11 cellular contexts compared by ENCODE assay signal in genomic region chr20:642398-643174, GRCh38. TPM values are rescaled to one million over a fixed set of nuclear protein-coding genes. Genes with fewer than 3 reads are reported as not detected.
DNase-seq lines count a peak whose midpoint lies in the region; ATAC-seq and TF ChIP-seq lines count a peak whose summit lies in the region.
"Had no signal": no experiment of that assay in that cellular context is flagged by ENCODE, and none has a peak within 500 bp of the region (broad histone marks: within the 10 kb centered on the region; RNA-seq: fewer than 3 reads in every experiment).

No MANE protein-coding gene starts in this region.

- intact Hi-C loops in A673 (cut with micrococcal nuclease; ENCODE audit: unreplicated experiment) = loop anchor here (2.0 kb wide), 1 partner anchor 288 kb away; no protein-coding TSS in a partner anchor

- BruUV-seq in A673 (replicated peaks; lab: Mats Ljungman, UMichigan) = no TSS peak

- no peaks in the 10 kb centered on the region for H3K4me1 ChIP-seq in A673 (ENCODE audit: insufficient read depth, low read length, poor library complexity, severe bottlenecking)
- H3K4me1 ChIP-seq in fibroblast of lung (ENCODE audit: control insufficient read depth, extremely low read depth, insufficient read depth, low read length) = no peaks in the 10 kb centered on the region
- no peaks in the 10 kb centered on the region for H3K4me1 ChIP-seq in neural progenitor cell

- DNase-seq in A673 (ENCODE audit: low spot score) (peak; percentile 37), NCI-H1105 (lab: John Stamatoyannopoulos, UW) (peak; percentile 31), fibroblast of lung (ENCODE audit: low read depth in 2 of 2) (peak in 1 of 2 donors; percentile 12), neural progenitor cell (ENCODE audit: low spot score) (peak; percentile 67), AG08396 (ENCODE audit: low spot score) (no peak), HCEC 1CT (no peak)
- DNase-seq: effector CD4-positive, alpha-beta T cell; NCI-H1092 had no signal

- ATAC-seq in esophagus mucosa (no peak), HG03432 (IDR thresholded peaks at IDR 0.05; ENCODE audit: unreplicated experiment) (no peak)

- H3K27me3 Mint-ChIP-seq in neural progenitor cell (ENCODE audit: insufficient read depth, low read depth) = peaks cover 9% of the 10 kb centered on the region

- H2AFZ ChIP-seq in fibroblast of lung (ENCODE audit: low read length) (no peak overlapping the region), neural progenitor cell (replicated peaks) (no peak overlapping the region)

- H3K9ac ChIP-seq in fibroblast of lung (ENCODE audit: insufficient read depth, low read length) (no peak overlapping the region), neural progenitor cell (no peak overlapping the region)

- H3K36me3 Mint-ChIP-seq in neural progenitor cell = no peaks in the 10 kb centered on the region

- no peaks in the 10 kb centered on the region for H3K36me3 ChIP-seq in A673 (ENCODE audit: insufficient read depth, low read length, poor library complexity, severe bottlenecking)
- peaks cover 3% of the 10 kb centered on the region for H3K36me3 ChIP-seq in fibroblast of lung (ENCODE audit: control insufficient read depth, insufficient read depth, low read length)
- no peaks in the 10 kb centered on the region for H3K36me3 ChIP-seq in neural progenitor cell

- no peaks in the 10 kb centered on the region for H3K79me2 ChIP-seq in fibroblast of lung (ENCODE audit: control insufficient read depth, insufficient read depth, low read length)
- no peaks in the 10 kb centered on the region for H3K79me2 ChIP-seq in neural progenitor cell (ENCODE audit: low read depth)

- H3F3A ChIP-seq in neural progenitor cell (ENCODE audit: low read depth) = peaks cover 31% of the 10 kb centered on the region

- H3K4me2 ChIP-seq in fibroblast of lung (ENCODE audit: extremely low read depth, insufficient read depth, low read length) (peak overlapping the region; percentile 35), neural progenitor cell (no peak overlapping the region)

- TF ChIP-seq CTCF in A673 (conservative IDR thresholded peaks at IDR 0.05; ENCODE audit: low read depth, low read length) (no peak), fibroblast of lung (conservative IDR thresholded peaks at IDR 0.05 in 1 of 2, IDR thresholded peaks at IDR 0.05 in 1 of 2; ENCODE audit: low read depth in 1 of 2, low read length in 2 of 2) (no peak), neural progenitor cell (IDR thresholded peaks at IDR 0.05) (no peak)

- CTCF ChIA-PET in A673 (lab: Charles Lee) = no interaction called here

- POLR2A ChIA-PET in A673 (lab: Charles Lee; ENCODE audit: low non-redundant PET) = no interaction called here

- H3K27ac ChIP-seq in A673 (ENCODE audit: low read depth, low read length, poor library complexity, severe bottlenecking) = no peak overlapping the region
- no peak overlapping the region for H3K27ac ChIP-seq in fibroblast of lung (ENCODE audit: insufficient read depth, low read length)
- H3K27ac ChIP-seq in neural progenitor cell = no peak overlapping the region

- H3K27me3 ChIP-seq in A673 (replicated peaks; ENCODE audit: insufficient read depth, low read depth, low read length, poor library complexity) = no peaks in the 10 kb centered on the region
- no peaks in the 10 kb centered on the region for H3K27me3 ChIP-seq in fibroblast of lung (ENCODE audit: control insufficient read depth, insufficient read depth, low read length)
- no peaks in the 10 kb centered on the region for H3K27me3 ChIP-seq in neural progenitor cell

- H4K20me1 ChIP-seq in fibroblast of lung (ENCODE audit: control insufficient read depth, extremely low read depth, insufficient read depth, low read length) = no peaks in the 10 kb centered on the region
- peaks cover 7% of the 10 kb centered on the region for H4K20me1 ChIP-seq in neural progenitor cell (ENCODE audit: low read depth)

- H3K4me1 Mint-ChIP-seq in neural progenitor cell = peaks cover 11% of the 10 kb centered on the region

- peak overlapping the region; percentile 64 for H3K4me3 Mint-ChIP-seq in neural progenitor cell

- no peaks in the 10 kb centered on the region for H3K9me3 ChIP-seq in A673 (ENCODE audit: low read depth, low read length, poor library complexity, severe bottlenecking)
- no peaks in the 10 kb centered on the region for H3K9me3 ChIP-seq in fibroblast of lung (ENCODE audit: control insufficient read depth, insufficient read depth, low read depth, low read length)
- no peaks in the 10 kb centered on the region for H3K9me3 ChIP-seq in neural progenitor cell (ENCODE audit: low read depth)

- peaks cover 6% of the 10 kb centered on the region for H3K9me3 Mint-ChIP-seq in neural progenitor cell

- H3K27ac Mint-ChIP-seq in neural progenitor cell = no peak overlapping the region

- H3K4me3 ChIP-seq in A673 (ENCODE audit: low read depth, low read length, poor library complexity, severe bottlenecking) (peak overlapping the region; percentile 19), fibroblast of lung (replicated peaks in 1 of 4; ENCODE audit: control extremely low read depth in 1 of 4, insufficient read depth in 1 of 4, low read depth in 3 of 4, low read length in 4 of 4) (peak overlapping the region in 2 of 4 experiments; percentile 7 to 45), neural progenitor cell (no peak overlapping the region)

RNA-seq across cellular contexts. Expression of gene SRXN1, which starts 10.4 kb away (rescaled TPM):
- total RNA-seq in A673 (2021) (11.5 and 11.9 TPM in 2 replicates), fibroblast of lung (58.6 and 91.2 TPM in 2 replicates), neural progenitor cell (ENCODE audit: low replicate concordance) (6.8 and 12.8 TPM in 2 replicates), esophagus mucosa (34.7 TPM)
- 50.5 and 67.7 TPM in 2 replicates for polyA plus RNA-seq in fibroblast of lung
- 39.5 and 58.3 TPM in 2 replicates for polyA plus RNA-seq in fibroblast of lung (2012)
- polyA minus RNA-seq in fibroblast of lung (ENCODE audit: low replicate concordance) = 26.9 and 54.6 TPM in 2 replicates

RNA-seq across cellular contexts. Expression of gene TCF15, which starts 32.5 kb away (rescaled TPM):
- 0.20 and 0.24 TPM in 2 replicates for total RNA-seq in A673 (2021)
- not detected in 2 replicates for total RNA-seq in fibroblast of lung
- polyA plus RNA-seq in fibroblast of lung = not detected in 2 replicates
- not detected in 2 replicates for polyA plus RNA-seq in fibroblast of lung (2012)
- not detected in 2 replicates for polyA minus RNA-seq in fibroblast of lung (ENCODE audit: low replicate concordance)
- total RNA-seq in neural progenitor cell (ENCODE audit: low replicate concordance) = 0.07 and 1.4 TPM in 2 replicates
- total RNA-seq in esophagus mucosa = not detected
- total RNA-seq: SK-MEL-5 had no signal

RNA-seq across cellular contexts. Expression of gene SCRT2, which starts 33.0 kb away (rescaled TPM):
- total RNA-seq in A673 (2021) (0.50 and 0.69 TPM in 2 replicates), fibroblast of lung (not detected in 2 replicates), neural progenitor cell (ENCODE audit: low replicate concordance) (not detected in 2 replicates), esophagus mucosa (not detected)
- not detected in 2 replicates for polyA plus RNA-seq in fibroblast of lung
- polyA plus RNA-seq in fibroblast of lung (2012) = not detected in 2 replicates
- polyA minus RNA-seq in fibroblast of lung (ENCODE audit: low replicate concordance) = not detected in 2 replicates
- total RNA-seq: SK-MEL-5 had no signal

Comparison
In these comparisons a context has a peak if more than half of its experiments do, and no peak if none do; other contexts are left out.
1. DNase-seq: peak in A673 (single experiment), NCI-H1105 (single experiment) and neural progenitor cell (single experiment); none in AG08396 (single experiment) and HCEC 1CT (single experiment).